ENCODE assay signal across 8 cellular contexts in genomic region chr2:68319397-68320117, GRCh38. TPM values are rescaled to one million over a fixed set of nuclear protein-coding genes. Genes with fewer than 3 reads are reported as not detected.
A peak's percentile ranks its signal among the peaks of the same experiment; 100 is the strongest.
DNase-seq lines count a peak whose midpoint lies in the region; ATAC-seq and TF ChIP-seq lines count a peak whose summit lies in the region.

CNRIP1 (minus strand) TSS chr2:68319949; CDS start chr2:68319400, 549 bp downstream.

- DNase-seq in DMS153 (lab: John Stamatoyannopoulos, UW) (peak; percentile 25), IMR-90 (peak; percentile 83), T-helper 17 cell (no peak), epithelial cell of esophagus (ENCODE audit: low read depth) (peak; percentile 8), memory B cell (ENCODE audit: low spot score in 2 of 2) (peak in 1 of 2 donors; percentile 30)

- in situ Hi-C loops in IMR-90 (cut with MboI; ENCODE audit: low sequenced_read_pairs), result no loop called here

- H3K4me3 Mint-ChIP-seq in T-helper 17 cell (peak within 1 kb of the TSS; percentile 87), memory B cell (peak within 1 kb of the TSS; percentile 86)

- H2BK120ac ChIP-seq in IMR-90 (ENCODE audit: low read depth, low read length), result peak within 1 kb of the TSS; percentile 87

- no peaks in the 10 kb centered on the region for H3K9me3 ChIP-seq in IMR-90 (ENCODE audit: control insufficient read depth, insufficient read depth, low read length)
- H3K9me3 ChIP-seq in T-helper 17 cell (ENCODE audit: control insufficient read depth, low read length, poor library complexity, severe bottlenecking), result no peaks in the 10 kb centered on the region

- peak within 1 kb of the TSS; percentile 94 for H3K4me2 ChIP-seq in IMR-90 (ENCODE audit: low read depth, low read length)

- peak within 1 kb of the TSS; percentile 95 for H4K91ac ChIP-seq in IMR-90 (ENCODE audit: insufficient read depth, low read depth, low read length)

- H3K36me3 Mint-ChIP-seq in T-helper 17 cell (ENCODE audit: low read depth) (peaks cover 6% of the 10 kb centered on the region), memory B cell (no peaks in the 10 kb centered on the region)

- H3K36me3 ChIP-seq in IMR-90 (ENCODE audit: control insufficient read depth, insufficient read depth, low read length), result peaks cover 3% of the 10 kb centered on the region; the same call in 1 of the 2 replicates

- peak within 1 kb of the TSS; percentile 27 for H2BK20ac ChIP-seq in IMR-90 (ENCODE audit: low read depth, low read length)

- peaks cover under 1% of the 10 kb centered on the region for H3K9me3 Mint-ChIP-seq in memory B cell

- H2BK5ac ChIP-seq in IMR-90 (ENCODE audit: low read depth, low read length, poor library complexity, severe bottlenecking), result peak within 1 kb of the TSS; percentile 90

- intact Hi-C loops in IMR-90 (cut with micrococcal nuclease), result loop anchor here (1.0 to 2.0 kb wide), 2 partner anchors 69 to 122 kb away; no protein-coding TSS in a partner anchor

- H3K9ac ChIP-seq in IMR-90 (ENCODE audit: low read depth, low read length), result peak within 1 kb of the TSS; percentile 93

- peaks cover 46% of the 10 kb centered on the region for H3K27me3 Mint-ChIP-seq in T-helper 17 cell
- peaks cover 11% of the 10 kb centered on the region for H3K27me3 Mint-ChIP-seq in memory B cell

- peak within 1 kb of the TSS; percentile 96 for H2AFZ ChIP-seq in IMR-90 (replicated peaks; ENCODE audit: low read length, poor library complexity)

- H3K4me1 Mint-ChIP-seq in T-helper 17 cell (peaks cover 9% of the 10 kb centered on the region), memory B cell (peaks cover 13% of the 10 kb centered on the region)

- POLR2A ChIA-PET in IMR-90 (lab: Charles Lee; ENCODE audit: unreplicated experiment), result interaction anchor here (0.7 kb wide), 1 partner anchor 67 kb away, joined by 6 read pairs; no protein-coding TSS in a partner anchor

- H3K27me3 ChIP-seq in IMR-90 (ENCODE audit: control insufficient read depth, insufficient read depth, low read length), result no peaks in the 10 kb centered on the region

- no peak for TF ChIP-seq POLR2A in IMR-90 (IDR thresholded peaks at IDR 0.05; ENCODE audit: low read depth, low read length)

- no peaks in the 10 kb centered on the region for H3K4me1 ChIP-seq in IMR-90 (ENCODE audit: control insufficient read depth, insufficient read depth, low read length)

- dilution Hi-C loops in IMR-90 (cut with HindIII; ENCODE audit: low sequenced_read_pairs, unreplicated experiment), result no loop called here

- TF ChIP-seq CTCF in IMR-90 (conservative IDR thresholded peaks at IDR 0.05; ENCODE audit: low read depth, low read length), result no peak
- TF ChIP-seq CTCF in epithelial cell of esophagus (IDR thresholded peaks at IDR 0.05; ENCODE audit: insufficient read depth, low read depth, low read length, missing control alignments), result no peak
- no peak for TF ChIP-seq CTCF in subcutaneous adipose tissue (IDR thresholded peaks at IDR 0.05; ENCODE audit: low read depth)

- H3K23ac ChIP-seq in IMR-90 (ENCODE audit: low read depth, low read length), result peak within 1 kb of the TSS; percentile 99

- H3K18ac ChIP-seq in IMR-90 (ENCODE audit: low read depth, low read length), result peak within 1 kb of the TSS; percentile 71

- H4K5ac ChIP-seq in IMR-90 (ENCODE audit: low read depth, low read length), result peak within 1 kb of the TSS; percentile 79

- no TSS peak for BruUV-seq in IMR-90 (replicated peaks; lab: Mats Ljungman, UMichigan)

- peak within 1 kb of the TSS; percentile 48; the same call in 1 of the 3 replicates for H2BK15ac ChIP-seq in IMR-90 (ENCODE audit: low read depth, low read length)

- CTCF ChIA-PET in IMR-90 (lab: Yijun Ruan, JAX), result interaction anchor here (0.8 to 1.2 kb wide), 3 partner anchors 11 to 38 kb away, joined by 3 to 6 read pairs (median 5); no protein-coding TSS in a partner anchor

- H3K9me1 ChIP-seq in IMR-90 (ENCODE audit: insufficient read depth, low read length), result no peaks in the 10 kb centered on the region; the same call in 1 of the 2 replicates

- TF ChIP-seq RAD21 in IMR-90 (IDR thresholded peaks at IDR 0.05; ENCODE audit: low read length), result no peak

- peaks cover 15 to 38% of the 10 kb centered on the region in 2 experiments for H3K79me1 ChIP-seq in IMR-90 (ENCODE audit: low read depth in 1 of 2, low read length in 2 of 2)

- H4K20me1 ChIP-seq in IMR-90 (ENCODE audit: insufficient read depth, low read length), result no peaks in the 10 kb centered on the region

- H2AK5ac ChIP-seq in IMR-90 (ENCODE audit: low read depth, low read length), result peak within 1 kb of the TSS; percentile 41

- H3K56ac ChIP-seq in IMR-90 (ENCODE audit: extremely low read depth, insufficient read depth, low read length), result peak within 1 kb of the TSS; percentile 89

- H3K27ac Mint-ChIP-seq in T-helper 17 cell (no peak within 1 kb of the TSS), memory B cell (no peak within 1 kb of the TSS)

- H3K4ac ChIP-seq in IMR-90 (ENCODE audit: low read depth, low read length), result peak within 1 kb of the TSS; percentile 91

- WGBS in IMR-90 (ENCODE audit: extremely low coverage in 2 of 2, insufficient read length in 1 of 2), 2 experiments, result 4% methylated on average over 5 of the region's 64 CpGs; no CpG with 5 or more reads in 1 of the 2 experiments

- H3K4me3 ChIP-seq in IMR-90 (ENCODE audit: insufficient read depth, low read depth, low read length) (peak within 1 kb of the TSS; percentile 87), epithelial cell of esophagus (ENCODE audit: low read length) (peak within 1 kb of the TSS; percentile 17)

- H3K27ac ChIP-seq in IMR-90 (ENCODE audit: insufficient read depth, low read length), result peak within 1 kb of the TSS; percentile 98

- H2AK9ac ChIP-seq in IMR-90 (replicated peaks; ENCODE audit: low read depth, low read length, poor library complexity), result peak within 1 kb of the TSS; percentile 96

- peak within 1 kb of the TSS; percentile 90 for H3K14ac ChIP-seq in IMR-90 (replicated peaks; ENCODE audit: low read depth, low read length)

- H4K8ac ChIP-seq in IMR-90 (ENCODE audit: low read depth in 2 of 2, low read length in 2 of 2), result peak within 1 kb of the TSS; percentile 70 to 93

- peak; percentile 77 for ATAC-seq in IMR-90 (ENCODE audit: low read depth)
- ATAC-seq in T-helper 17 cell, result peak; percentile 30
- peak; percentile 60 for ATAC-seq in memory B cell (ENCODE audit: low read depth)
- no peak for ATAC-seq in HG02571 (IDR thresholded peaks at IDR 0.05; ENCODE audit: unreplicated experiment)
- ATAC-seq in GM21576 (IDR thresholded peaks at IDR 0.05; ENCODE audit: unreplicated experiment), result no peak

TF ChIP-seq in IMR-90, 13 proteins besides CTCF, POLR2A, EP300 and RAD21:
- TF ChIP-seq RFX5 (IDR thresholded peaks at IDR 0.05; ENCODE audit: low read depth, low read length) (no peak), MAZ (IDR thresholded peaks at IDR 0.05; ENCODE audit: borderline replicate concordance, low read depth, low read length) (peak; percentile 74), BHLHE40 (IDR thresholded peaks at IDR 0.05; ENCODE audit: low read depth, low read length) (0 out of 2 replicates have a peak, but pooled peaks have one; percentile 39), ELK1 (IDR thresholded peaks at IDR 0.05; ENCODE audit: borderline replicate concordance, low read depth, low read length) (no peak), MAFK (IDR thresholded peaks at IDR 0.05; ENCODE audit: low read depth, low read length) (no peak), MXI1 (IDR thresholded peaks at IDR 0.05; ENCODE audit: borderline replicate concordance, low read depth, low read length) (peak; percentile 8), CHD1 (IDR thresholded peaks at IDR 0.05; ENCODE audit: low read depth, low read length) (no peak), RCOR1 (IDR thresholded peaks at IDR 0.05; ENCODE audit: insufficient replicate concordance, low read length) (no peak), USF2 (IDR thresholded peaks at IDR 0.05; ENCODE audit: low read depth, low read length) (no peak; the same call in 1 of the 2 replicates)

RNA-seq across cellular contexts. Expression of gene CNRIP1, which starts in this region (rescaled TPM):
- 23.3 and 25.6 TPM in 2 replicates for total RNA-seq in IMR-90 (2012; rRNA removed)
- polyA plus RNA-seq in IMR-90 (2012; rRNA removed), result 32.6 and 32.7 TPM in 2 replicates
- polyA plus RNA-seq in IMR-90 (2012; cell fraction: cytosol; rRNA removed), result 20.4 and 21.8 TPM in 2 replicates
- polyA plus RNA-seq in IMR-90 (2012; cell fraction: nucleus; rRNA removed; ENCODE audit: low replicate concordance), result 9.9 and 22.0 TPM in 2 replicates
- total RNA-seq in T-helper 17 cell, result under 1 TPM in 1 of 2 donors, not detected in 1; 0.17 TPM
- 10 to 100 TPM; 36.2 to 59.8 (median 55.4) TPM for total RNA-seq in subcutaneous adipose tissue

Comparison
In these comparisons a context has a peak if more than half of its experiments do, and no peak if none do; other contexts are left out.
1. RNA of gene CNRIP1 (total RNA-seq): 36.2 to 59.8 TPM in subcutaneous adipose tissue and 23.3 to 25.6 TPM in IMR-90; 0.17 TPM in T-helper 17 cell; every median in the first group is over 10 times any median in the second.
2. Peak in ATAC-seq in T-helper 17 cell; RNA of the gene not detected or under 1 TPM.
3. DNase-seq: peak in DMS153 (single experiment), IMR-90 (single experiment) and epithelial cell of esophagus (single experiment); none in T-helper 17 cell (0 of 3).
4. ATAC-seq: peak in IMR-90 (single experiment) and memory B cell (single experiment); none in HG02571 (single experiment) and GM21576 (single experiment).